In the genomic region with DNA sequence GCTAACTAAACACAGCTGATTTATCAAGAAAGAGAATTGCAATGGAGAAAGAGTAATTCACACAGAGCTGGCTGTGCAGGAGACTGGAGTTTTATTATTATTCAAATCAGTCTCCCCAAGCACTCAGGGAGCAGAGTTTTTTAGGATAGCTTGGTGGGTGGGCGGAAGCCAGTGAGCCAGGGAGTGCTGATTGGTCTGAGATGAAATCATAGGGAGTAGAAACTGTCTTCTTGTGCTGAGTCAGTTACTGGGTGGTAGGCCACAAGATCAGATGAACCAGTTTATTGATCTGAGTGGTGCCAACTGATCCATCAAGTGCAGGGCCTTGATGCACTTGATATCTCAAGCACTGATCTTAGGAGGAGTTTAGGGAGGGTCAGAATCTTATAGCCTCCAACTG, we compare ENCODE assay signal across 2 cellular contexts.
A peak's percentile ranks its signal among the peaks of the same experiment; 100 is the strongest.
TF ChIP-seq lines count a peak whose summit lies in the region.

No MANE protein-coding gene starts in this region.

TF ChIP-seq in GM23338, 12 proteins besides CTCF, POLR2A, EP300 and RAD21 (continues in another document):
- no peak for TF ChIP-seq ZNF331 (CRISPR knock-in tag; IDR thresholded peaks at IDR 0.05; ENCODE audit: low read depth)
- no peak for TF ChIP-seq EZH2 (IDR thresholded peaks at IDR 0.05; ENCODE audit: low read depth, unreplicated experiment)
- no peak for TF ChIP-seq EZH2phosphoT487 (IDR thresholded peaks at IDR 0.05; ENCODE audit: unreplicated experiment)
- no peak for TF ChIP-seq CREB1 (CRISPR knock-in tag; IDR thresholded peaks at IDR 0.05; ENCODE audit: low read depth)
- no peak for TF ChIP-seq NANOG (IDR thresholded peaks at IDR 0.05; ENCODE audit: borderline replicate concordance)
- TF ChIP-seq POLR2AphosphoS5 (IDR thresholded peaks at IDR 0.05; ENCODE audit: low read depth), result no peak
- no peak for TF ChIP-seq JUNB (IDR thresholded peaks at IDR 0.05; ENCODE audit: unreplicated experiment)
- no peak for TF ChIP-seq STAT1 (IDR thresholded peaks at IDR 0.05; ENCODE audit: unreplicated experiment)
- TF ChIP-seq ETS1 (IDR thresholded peaks at IDR 0.05), result no peak
- TF ChIP-seq, protein P1, sequence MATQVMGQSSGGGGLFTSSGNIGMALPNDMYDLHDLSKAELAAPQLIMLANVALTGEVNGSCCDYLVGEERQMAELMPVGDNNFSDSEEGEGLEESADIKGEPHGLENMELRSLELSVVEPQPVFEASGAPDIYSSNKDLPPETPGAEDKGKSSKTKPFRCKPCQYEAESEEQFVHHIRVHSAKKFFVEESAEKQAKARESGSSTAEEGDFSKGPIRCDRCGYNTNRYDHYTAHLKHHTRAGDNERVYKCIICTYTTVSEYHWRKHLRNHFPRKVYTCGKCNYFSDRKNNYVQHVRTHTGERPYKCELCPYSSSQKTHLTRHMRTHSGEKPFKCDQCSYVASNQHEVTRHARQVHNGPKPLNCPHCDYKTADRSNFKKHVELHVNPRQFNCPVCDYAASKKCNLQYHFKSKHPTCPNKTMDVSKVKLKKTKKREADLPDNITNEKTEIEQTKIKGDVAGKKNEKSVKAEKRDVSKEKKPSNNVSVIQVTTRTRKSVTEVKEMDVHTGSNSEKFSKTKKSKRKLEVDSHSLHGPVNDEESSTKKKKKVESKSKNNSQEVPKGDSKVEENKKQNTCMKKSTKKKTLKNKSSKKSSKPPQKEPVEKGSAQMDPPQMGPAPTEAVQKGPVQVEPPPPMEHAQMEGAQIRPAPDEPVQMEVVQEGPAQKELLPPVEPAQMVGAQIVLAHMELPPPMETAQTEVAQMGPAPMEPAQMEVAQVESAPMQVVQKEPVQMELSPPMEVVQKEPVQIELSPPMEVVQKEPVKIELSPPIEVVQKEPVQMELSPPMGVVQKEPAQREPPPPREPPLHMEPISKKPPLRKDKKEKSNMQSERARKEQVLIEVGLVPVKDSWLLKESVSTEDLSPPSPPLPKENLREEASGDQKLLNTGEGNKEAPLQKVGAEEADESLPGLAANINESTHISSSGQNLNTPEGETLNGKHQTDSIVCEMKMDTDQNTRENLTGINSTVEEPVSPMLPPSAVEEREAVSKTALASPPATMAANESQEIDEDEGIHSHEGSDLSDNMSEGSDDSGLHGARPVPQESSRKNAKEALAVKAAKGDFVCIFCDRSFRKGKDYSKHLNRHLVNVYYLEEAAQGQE (IDR thresholded peaks at IDR 0.05; ENCODE audit: unreplicated experiment), result no peak
- TF ChIP-seq ZNF114 (CRISPR knock-in tag; IDR thresholded peaks at IDR 0.05), result no peak

TF ChIP-seq in H1, 55 proteins besides CTCF, POLR2A, EP300 and RAD21:
- TF ChIP-seq, protein P2, sequence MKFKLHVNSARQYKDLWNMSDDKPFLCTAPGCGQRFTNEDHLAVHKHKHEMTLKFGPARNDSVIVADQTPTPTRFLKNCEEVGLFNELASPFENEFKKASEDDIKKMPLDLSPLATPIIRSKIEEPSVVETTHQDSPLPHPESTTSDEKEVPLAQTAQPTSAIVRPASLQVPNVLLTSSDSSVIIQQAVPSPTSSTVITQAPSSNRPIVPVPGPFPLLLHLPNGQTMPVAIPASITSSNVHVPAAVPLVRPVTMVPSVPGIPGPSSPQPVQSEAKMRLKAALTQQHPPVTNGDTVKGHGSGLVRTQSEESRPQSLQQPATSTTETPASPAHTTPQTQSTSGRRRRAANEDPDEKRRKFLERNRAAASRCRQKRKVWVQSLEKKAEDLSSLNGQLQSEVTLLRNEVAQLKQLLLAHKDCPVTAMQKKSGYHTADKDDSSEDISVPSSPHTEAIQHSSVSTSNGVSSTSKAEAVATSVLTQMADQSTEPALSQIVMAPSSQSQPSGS (IDR thresholded peaks at IDR 0.05; ENCODE audit: low read length), result no peak
- 0 out of 2 replicates have a peak, but pooled peaks have one; percentile 17 for TF ChIP-seq EGR1 (IDR thresholded peaks at IDR 0.05; ENCODE audit: borderline replicate concordance, low read depth, low read length)
- TF ChIP-seq MAFK (IDR thresholded peaks at IDR 0.05; ENCODE audit: low read depth, low read length), result peak; percentile 24; the same call in 1 of the 2 replicates
- peak; percentile 40; the same call in 1 of the 2 replicates for TF ChIP-seq POU5F1 (IDR thresholded peaks at IDR 0.05; ENCODE audit: low read depth, low read length)
